In the genomic region with DNA sequence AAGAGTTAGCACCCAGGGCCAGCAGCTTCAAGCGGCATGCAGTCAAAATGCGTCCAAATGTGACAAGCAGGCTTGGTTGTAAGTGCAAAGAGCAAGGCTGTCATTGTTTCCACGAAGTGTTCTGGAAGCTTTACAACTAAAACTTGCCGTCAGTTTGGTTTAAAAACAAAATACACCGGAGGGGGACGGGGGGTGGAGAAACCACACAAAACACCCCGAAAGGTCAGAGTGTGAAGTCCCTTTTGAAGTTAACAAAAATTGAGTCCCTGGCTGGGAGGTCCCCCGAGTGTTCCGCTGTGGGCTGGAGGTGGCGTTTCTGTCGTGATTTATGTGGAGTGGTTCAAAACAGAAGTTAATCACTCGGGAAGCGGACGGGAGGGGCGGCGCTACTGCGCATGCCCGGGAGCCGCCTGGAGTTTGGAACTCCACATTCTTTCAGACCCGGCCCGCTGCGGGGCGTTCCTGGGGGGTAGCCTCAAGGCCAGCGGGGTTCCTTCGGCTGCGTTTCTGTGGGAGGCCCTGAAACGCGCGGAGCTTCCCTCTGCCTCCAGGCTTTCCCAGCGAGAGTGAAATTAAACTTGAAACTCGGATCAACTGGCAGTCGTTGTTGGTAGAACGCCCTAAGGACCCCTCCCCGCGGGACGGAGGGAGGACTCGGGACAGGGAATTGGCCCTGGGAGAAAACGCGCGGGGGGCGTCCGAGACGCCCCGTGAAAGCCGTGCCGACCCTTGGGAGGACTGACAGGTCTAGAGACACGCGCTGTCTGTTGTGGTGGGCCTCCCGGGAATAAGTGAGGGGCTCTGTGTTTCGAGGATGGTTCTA, we compare ENCODE assay signal across 8 cellular contexts. TPM values are rescaled to one million over a fixed set of nuclear protein-coding genes. Genes with fewer than 3 reads are reported as not detected.
A peak's percentile ranks its signal among the peaks of the same experiment; 100 is the strongest.
DNase-seq lines count a peak whose midpoint lies in the region; ATAC-seq, FAIRE-seq and TF ChIP-seq lines count a peak whose summit lies in the region.

No MANE protein-coding gene starts in this region.

- H3K27ac Mint-ChIP-seq in neural crest cell (ENCODE audit: unreplicated experiment), result peak overlapping the region; percentile 98
- peak overlapping the region; percentile 100 for H3K27ac Mint-ChIP-seq in stimulated activated naive CD8-positive, alpha-beta T cell treated with anti-CD3 and anti-CD28 coated beads, Interleukin-15, Interleukin-2, amounts not matched to agents 100 ng/mL and 50 ng/mL, for 24 hours

- H3K36me3 Mint-ChIP-seq in neural crest cell (ENCODE audit: low read depth), result peaks cover 2% of the 10 kb centered on the region
- H3K36me3 Mint-ChIP-seq in stimulated activated naive CD8-positive, alpha-beta T cell treated with anti-CD3 and anti-CD28 coated beads, Interleukin-15, Interleukin-2, amounts not matched to agents 100 ng/mL and 50 ng/mL, for 24 hours (ENCODE audit: low read depth), result peaks cover 32% of the 10 kb centered on the region

- peak overlapping the region; percentile 99 for H3K4me3 Mint-ChIP-seq in neural crest cell
- peak overlapping the region; percentile 91 for H3K4me3 Mint-ChIP-seq in stimulated activated naive CD8-positive, alpha-beta T cell treated with anti-CD3 and anti-CD28 coated beads, Interleukin-15, Interleukin-2, amounts not matched to agents 100 ng/mL and 50 ng/mL, for 24 hours

- H3K27me3 Mint-ChIP-seq in neural crest cell (ENCODE audit: low read depth), result peaks cover 2% of the 10 kb centered on the region
- no peaks in the 10 kb centered on the region for H3K27me3 Mint-ChIP-seq in stimulated activated naive CD8-positive, alpha-beta T cell treated with anti-CD3 and anti-CD28 coated beads, Interleukin-15, Interleukin-2, amounts not matched to agents 100 ng/mL and 50 ng/mL, for 24 hours

- peaks cover 63% of the 10 kb centered on the region for H3K4me1 Mint-ChIP-seq in neural crest cell
- peaks cover 69% of the 10 kb centered on the region for H3K4me1 Mint-ChIP-seq in stimulated activated naive CD8-positive, alpha-beta T cell treated with anti-CD3 and anti-CD28 coated beads, Interleukin-15, Interleukin-2, amounts not matched to agents 100 ng/mL and 50 ng/mL, for 24 hours (ENCODE audit: low read depth)

- TF ChIP-seq CTCF in foreskin fibroblast (IDR thresholded peaks at IDR 0.05; ENCODE audit: low read depth, low read length) (no peak), neural crest cell (conservative IDR thresholded peaks at IDR 0.05) (no peak)

- FAIRE-seq in HTR-8/SVneo (lab: Jason Lieb, UNC), result no peak

- DNase-seq in C1 segment of cervical spinal cord (lab: John Stamatoyannopoulos, UW), result peak; percentile 27 to 92 (median 82)
- peak; percentile 87 for DNase-seq in HTR-8/SVneo (ENCODE audit: insufficient read length, low spot score)
- peak; percentile 22 for DNase-seq in SHP77 treated with DMSO at 0.1 percent for 48 hours (lab: John Stamatoyannopoulos, UW)
- peak; percentile 82 for DNase-seq in activated gamma-delta T cell treated with Interleukin-2 at 50 U/mL for 16 hours
- peak; percentile 89 to 97 for DNase-seq in foreskin fibroblast
- DNase-seq in neural crest cell (ENCODE audit: low read depth, low spot score), result peak; percentile 75

- H3K4me3 ChIP-seq in foreskin fibroblast (ENCODE audit: low read depth in 1 of 2, low read length in 2 of 2), result peak overlapping the region; percentile 90 to 91

- H3K9me3 Mint-ChIP-seq in neural crest cell, result no peaks in the 10 kb centered on the region
- no peaks in the 10 kb centered on the region for H3K9me3 Mint-ChIP-seq in stimulated activated naive CD8-positive, alpha-beta T cell treated with anti-CD3 and anti-CD28 coated beads, Interleukin-15, Interleukin-2, amounts not matched to agents 100 ng/mL and 50 ng/mL, for 24 hours

- ATAC-seq in HG02973 (IDR thresholded peaks at IDR 0.05; ENCODE audit: unreplicated experiment), result no peak

RNA-seq across cellular contexts. Expression of a gene that starts 1.4 kb away (rescaled TPM):
- total RNA-seq in neural crest cell, result 49.1 and 57.9 TPM in 2 replicates

Comparison
In these comparisons a context has a peak if more than half of its experiments do, and no peak if none do; other contexts are left out.
1. DNase-seq: peak in every context shown above with its lines; median percentile 93 in foreskin fibroblast; 87 in HTR-8/SVneo; 82 in activated gamma-delta T cell treated with Interleukin-2 at 50 U/mL for 16 hours; 82 in C1 segment of cervical spinal cord; 75 in neural crest cell; 22 in SHP77 treated with DMSO at 0.1 percent for 48 hours.